In genomic region chr11:130002846-130003716, GRCh38 we compare ENCODE assay signal across 1 cellular context.
TF ChIP-seq lines count a peak whose summit lies in the region.

No MANE protein-coding gene starts in this region.

TF ChIP-seq in HepG2, 621 proteins besides CTCF, POLR2A, EP300 and RAD21 (continued from another document and continues in another):
- TF ChIP-seq ZNF510 (CRISPR knock-in tag; IDR thresholded peaks at IDR 0.05; ENCODE audit: low read depth) (no peak; the same call in none of the 2 replicates), ATF3 (CRISPR knock-in tag; IDR thresholded peaks at IDR 0.05) (peak; percentile 68; the same call in 1 of the 2 replicates), ZNF10 (CRISPR knock-in tag; IDR thresholded peaks at IDR 0.05; ENCODE audit: borderline replicate concordance, low read depth) (no peak), ETV6 (CRISPR knock-in tag; conservative IDR thresholded peaks at IDR 0.05) (0 out of 2 replicates have a peak, but pooled peaks have one; percentile 39), ZNF678 (CRISPR knock-in tag; IDR thresholded peaks at IDR 0.05) (no peak), EED (CRISPR knock-in tag; IDR thresholded peaks at IDR 0.05) (peak; percentile 73; the same call in 1 of the 2 replicates), ZNF780A (CRISPR knock-in tag; IDR thresholded peaks at IDR 0.05) (no peak; the same call in 1 of the 2 replicates), ZNF546 (CRISPR knock-in tag; conservative IDR thresholded peaks at IDR 0.05) (peak; percentile 90; the same call in 1 of the 2 replicates), ZNF180 (CRISPR knock-in tag; IDR thresholded peaks at IDR 0.05; ENCODE audit: borderline replicate concordance, low read depth) (no peak), TGIF2 (CRISPR knock-in tag; IDR thresholded peaks at IDR 0.05) (no peak), ZNF256 (CRISPR knock-in tag; conservative IDR thresholded peaks at IDR 0.05) (no peak), RARA (CRISPR knock-in tag; IDR thresholded peaks at IDR 0.05) (peak; percentile 73), KLF12 (CRISPR knock-in tag; IDR thresholded peaks at IDR 0.05; ENCODE audit: borderline replicate concordance) (no peak; the same call in 1 of the 2 replicates), ZNF224 (CRISPR knock-in tag; IDR thresholded peaks at IDR 0.05) (peak; percentile 83; the same call in 1 of the 2 replicates), MYC (CRISPR knock-in tag; IDR thresholded peaks at IDR 0.05; ENCODE audit: borderline replicate concordance) (peak; percentile 93), SP4 (CRISPR knock-in tag; IDR thresholded peaks at IDR 0.05) (peak; percentile 47; the same call in 1 of the 2 replicates), PHB2 (IDR thresholded peaks at IDR 0.05; ENCODE audit: partially characterized antibody) (no peak), USF2 (IDR thresholded peaks at IDR 0.05; ENCODE audit: low read depth, low read length) (no peak), USF2 (CRISPR knock-in tag; IDR thresholded peaks at IDR 0.05; ENCODE audit: borderline replicate concordance) (no peak), NAIF1 (CRISPR knock-in tag; IDR thresholded peaks at IDR 0.05; ENCODE audit: borderline replicate concordance) (no peak), ELK4 (CRISPR knock-in tag; IDR thresholded peaks at IDR 0.05; ENCODE audit: borderline replicate concordance) (no peak; the same call in 1 of the 2 replicates), TCF7L2 (IDR thresholded peaks at IDR 0.05; ENCODE audit: low read depth, low read length) (no peak), ZSCAN29 (CRISPR knock-in tag; conservative IDR thresholded peaks at IDR 0.05) (no peak), JARID2 (CRISPR knock-in tag; IDR thresholded peaks at IDR 0.05; ENCODE audit: insufficient replicate concordance) (no peak), ZFY (CRISPR knock-in tag; IDR thresholded peaks at IDR 0.05) (peak; percentile 87), ZNF136 (CRISPR knock-in tag; IDR thresholded peaks at IDR 0.05; ENCODE audit: low read depth) (no peak), HNRNPK (IDR thresholded peaks at IDR 0.05; ENCODE audit: low read depth, low read length, poor library complexity, severe bottlenecking) (peak; percentile 71), AKAP8 (CRISPR knock-in tag; IDR thresholded peaks at IDR 0.05) (peak; percentile 35; the same call in 1 of the 2 replicates), ZBTB14 (CRISPR knock-in tag; IDR thresholded peaks at IDR 0.05) (peak; percentile 64), ARNT2 (CRISPR knock-in tag; IDR thresholded peaks at IDR 0.05; ENCODE audit: low read depth) (peak; percentile 89), ZBTB34 (CRISPR knock-in tag; IDR thresholded peaks at IDR 0.05) (no peak), MLX (CRISPR knock-in tag; IDR thresholded peaks at IDR 0.05) (peak; percentile 75; the same call in 1 of the 2 replicates), ATF7-NPFF (CRISPR knock-in tag; IDR thresholded peaks at IDR 0.05; ENCODE audit: low read depth) (peak; percentile 91), RFXAP (CRISPR knock-in tag; IDR thresholded peaks at IDR 0.05; ENCODE audit: borderline replicate concordance) (peak; percentile 100), GPN1 (CRISPR knock-in tag; IDR thresholded peaks at IDR 0.05; ENCODE audit: borderline replicate concordance) (no peak), FOXK2 (IDR thresholded peaks at IDR 0.05) (no peak), ZNF713 (CRISPR knock-in tag; IDR thresholded peaks at IDR 0.05) (no peak), ZNF101 (CRISPR knock-in tag; IDR thresholded peaks at IDR 0.05; ENCODE audit: borderline replicate concordance, low read depth) (no peak), PHF20 (CRISPR knock-in tag; IDR thresholded peaks at IDR 0.05) (peak; percentile 51), FOXK1 (CRISPR knock-in tag; IDR thresholded peaks at IDR 0.05; ENCODE audit: borderline replicate concordance, low read depth) (peak; percentile 57; the same call in 1 of the 2 replicates), ZNF792 (CRISPR knock-in tag; IDR thresholded peaks at IDR 0.05) (peak; percentile 37; the same call in 1 of the 2 replicates), BCLAF1 (IDR thresholded peaks at IDR 0.05) (no peak), ZBTB49 (CRISPR knock-in tag; IDR thresholded peaks at IDR 0.05; ENCODE audit: borderline replicate concordance) (0 out of 2 replicates have a peak, but pooled peaks have one; percentile 35)
- TF ChIP-seq, protein P1, sequence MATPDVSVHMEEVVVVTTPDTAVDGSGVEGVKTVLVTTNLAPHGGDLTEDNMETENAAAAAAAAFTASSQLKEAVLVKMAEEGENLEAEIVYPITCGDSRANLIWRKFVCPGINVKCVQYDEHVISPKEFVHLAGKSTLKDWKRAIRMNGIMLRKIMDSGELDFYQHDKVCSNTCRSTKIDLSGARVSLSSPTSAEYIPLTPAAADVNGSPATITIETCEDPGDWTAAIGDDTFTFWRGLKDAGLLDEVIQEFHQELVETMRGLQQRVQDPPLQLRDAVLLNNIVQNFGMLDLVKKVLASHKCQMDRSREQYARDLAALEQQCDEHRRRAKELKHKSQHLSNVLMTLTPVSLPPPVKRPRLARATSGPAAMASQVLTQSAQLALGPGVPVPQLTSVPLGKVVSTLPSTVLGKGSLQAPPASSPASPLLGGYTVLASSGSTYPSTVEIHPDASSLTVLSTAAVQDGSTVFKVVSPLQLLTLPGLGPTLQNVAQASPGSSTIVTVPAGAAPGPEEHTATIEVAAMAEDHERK (CRISPR knock-in tag; IDR thresholded peaks at IDR 0.05; ENCODE audit: low read depth) = no peak
- TF ChIP-seq, protein P2, sequence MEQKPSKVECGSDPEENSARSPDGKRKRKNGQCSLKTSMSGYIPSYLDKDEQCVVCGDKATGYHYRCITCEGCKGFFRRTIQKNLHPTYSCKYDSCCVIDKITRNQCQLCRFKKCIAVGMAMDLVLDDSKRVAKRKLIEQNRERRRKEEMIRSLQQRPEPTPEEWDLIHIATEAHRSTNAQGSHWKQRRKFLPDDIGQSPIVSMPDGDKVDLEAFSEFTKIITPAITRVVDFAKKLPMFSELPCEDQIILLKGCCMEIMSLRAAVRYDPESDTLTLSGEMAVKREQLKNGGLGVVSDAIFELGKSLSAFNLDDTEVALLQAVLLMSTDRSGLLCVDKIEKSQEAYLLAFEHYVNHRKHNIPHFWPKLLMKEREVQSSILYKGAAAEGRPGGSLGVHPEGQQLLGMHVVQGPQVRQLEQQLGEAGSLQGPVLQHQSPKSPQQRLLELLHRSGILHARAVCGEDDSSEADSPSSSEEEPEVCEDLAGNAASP (CRISPR knock-in tag; IDR thresholded peaks at IDR 0.05; ENCODE audit: borderline replicate concordance) = no peak
- TF ChIP-seq, protein P3, sequence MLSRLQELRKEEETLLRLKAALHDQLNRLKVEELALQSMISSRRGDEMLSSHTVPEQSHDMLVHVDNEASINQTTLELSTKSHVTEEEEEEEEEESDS (CRISPR knock-in tag; IDR thresholded peaks at IDR 0.05; ENCODE audit: borderline replicate concordance) = 0 out of 2 replicates have a peak, but pooled peaks have one; percentile 79
- TF ChIP-seq, protein P4, sequence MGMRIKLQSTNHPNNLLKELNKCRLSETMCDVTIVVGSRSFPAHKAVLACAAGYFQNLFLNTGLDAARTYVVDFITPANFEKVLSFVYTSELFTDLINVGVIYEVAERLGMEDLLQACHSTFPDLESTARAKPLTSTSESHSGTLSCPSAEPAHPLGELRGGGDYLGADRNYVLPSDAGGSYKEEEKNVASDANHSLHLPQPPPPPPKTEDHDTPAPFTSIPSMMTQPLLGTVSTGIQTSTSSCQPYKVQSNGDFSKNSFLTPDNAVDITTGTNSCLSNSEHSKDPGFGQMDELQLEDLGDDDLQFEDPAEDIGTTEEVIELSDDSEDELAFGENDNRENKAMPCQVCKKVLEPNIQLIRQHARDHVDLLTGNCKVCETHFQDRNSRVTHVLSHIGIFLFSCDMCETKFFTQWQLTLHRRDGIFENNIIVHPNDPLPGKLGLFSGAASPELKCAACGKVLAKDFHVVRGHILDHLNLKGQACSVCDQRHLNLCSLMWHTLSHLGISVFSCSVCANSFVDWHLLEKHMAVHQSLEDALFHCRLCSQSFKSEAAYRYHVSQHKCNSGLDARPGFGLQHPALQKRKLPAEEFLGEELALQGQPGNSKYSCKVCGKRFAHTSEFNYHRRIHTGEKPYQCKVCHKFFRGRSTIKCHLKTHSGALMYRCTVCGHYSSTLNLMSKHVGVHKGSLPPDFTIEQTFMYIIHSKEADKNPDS (CRISPR knock-in tag; IDR thresholded peaks at IDR 0.05) = 0 out of 2 replicates have a peak, but pooled peaks have one; percentile 42
